Comparison of ENCODE assay signal across 1 cellular context in genomic region chr7:28405662-28406061, GRCh38.
TF ChIP-seq lines count a peak whose summit lies in the region.

No MANE protein-coding gene starts in this region.

TF ChIP-seq in H1, 55 proteins besides CTCF, POLR2A, EP300 and RAD21 (continued from another document):
- TF ChIP-seq MAX (IDR thresholded peaks at IDR 0.05) (no peak), BRCA1 (IDR thresholded peaks at IDR 0.05; ENCODE audit: low read depth, low read length) (no peak), SAP30 (IDR thresholded peaks at IDR 0.05; ENCODE audit: insufficient read depth, insufficient replicate concordance, low read length) (no peak), JUN (IDR thresholded peaks at IDR 0.05; ENCODE audit: low read depth, low read length) (no peak), NRF1 (IDR thresholded peaks at IDR 0.05; ENCODE audit: low read depth, low read length) (no peak), EGR1 (IDR thresholded peaks at IDR 0.05; ENCODE audit: borderline replicate concordance, low read depth, low read length) (no peak)
